10 cellular contexts compared by ENCODE assay signal in genomic region chr10:113742466-113742865, GRCh38. TPM values are rescaled to one million over a fixed set of nuclear protein-coding genes. Genes with fewer than 3 reads are reported as not detected.
"Had no signal": no experiment of that assay in that cellular context is flagged by ENCODE, and none has a peak within 500 bp of the region (broad histone marks: within the 10 kb centered on the region; RNA-seq: fewer than 3 reads in every experiment).

No MANE protein-coding gene starts in this region.

- H3K9me3 Mint-ChIP-seq: GM23338, H9, HFFc6 had no signal

- H3K4me1 Mint-ChIP-seq: GM23338 had no signal

- DNase-seq: H9, HCEC 1CT, HFFc6, IMR-90 had no signal

- ATAC-seq: GM23338, K562 had no signal

- H3K4me3 Mint-ChIP-seq: GM23338, H9, HFFc6 had no signal

- FAIRE-seq: H1, H54, HTR-8/SVneo, K562 had no signal

- H3K27ac Mint-ChIP-seq: GM23338, H9, HFFc6 had no signal

RNA-seq across cellular contexts. Expression of gene PLEKHS1, which starts 9.0 kb away (rescaled TPM):
- total RNA-seq: GM23338, H1, H9, HT-29, IMR-90, K562 had no signal
